ENCODE assay signal across 11 cellular contexts in the genomic region with DNA sequence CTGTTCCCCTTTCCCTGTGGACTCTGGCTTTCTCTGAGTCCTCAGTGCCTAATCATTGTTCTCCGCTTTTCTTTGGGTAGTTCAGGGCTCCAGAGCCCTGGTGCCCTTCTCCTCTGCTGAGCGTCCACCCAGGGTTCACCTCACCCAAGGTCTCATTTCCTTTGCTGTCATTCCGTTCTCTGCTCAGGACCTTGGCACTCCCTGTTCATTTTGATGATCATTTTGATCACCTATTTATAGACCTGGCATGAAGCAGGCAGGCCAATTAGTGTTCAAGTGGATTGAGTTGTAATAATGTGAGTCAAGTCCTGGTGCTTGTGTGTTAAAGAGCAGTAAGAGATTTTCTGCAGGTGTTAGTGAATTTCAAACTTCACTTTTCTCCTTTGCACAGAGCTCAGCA. TPM values are rescaled to one million over a fixed set of nuclear protein-coding genes. Genes with fewer than 3 reads are reported as not detected.
DNase-seq lines count a peak whose midpoint lies in the region; ATAC-seq, FAIRE-seq and TF ChIP-seq lines count a peak whose summit lies in the region.
"Had no signal": no experiment of that assay in that cellular context is flagged by ENCODE, and none has a peak within 500 bp of the region (broad histone marks: within the 10 kb centered on the region; RNA-seq: fewer than 3 reads in every experiment).

No MANE protein-coding gene starts in this region.

- 25 to 52% (median 49%) methylated on average over 3 of the region's 3 CpGs for WGBS in adrenal gland, 4 donors

- no peak for FAIRE-seq in kidney (lab: Jason Lieb, UNC)

- no peaks in the 10 kb centered on the region for H3K36me3 ChIP-seq in adrenal gland (replicated peaks in 1 of 2)
- H3K36me3 ChIP-seq in kidney (ENCODE audit: control insufficient read depth in 1 of 2, insufficient read depth in 2 of 2, low read length in 2 of 2) = no peaks in the 10 kb centered on the region
- no peaks in the 10 kb centered on the region for H3K36me3 ChIP-seq in subcutaneous abdominal adipose tissue (ENCODE audit: control insufficient read depth in 5 of 5, insufficient read depth in 5 of 5, low read length in 5 of 5)

- peak overlapping the region in 4 of 5 donors; percentile 62 to 89 (median 76) for H3K27ac ChIP-seq in adrenal gland
- H3K27ac ChIP-seq in kidney (ENCODE audit: low read depth in 2 of 2, low read length in 2 of 2) = peak overlapping the region; percentile 46 to 49
- H3K27ac ChIP-seq in subcutaneous abdominal adipose tissue (ENCODE audit: low read depth, low read length) = peak overlapping the region; percentile 97

- no peak for TF ChIP-seq CTCF in adrenal gland (IDR thresholded peaks at IDR 0.05)
- TF ChIP-seq CTCF in kidney (IDR thresholded peaks at IDR 0.05; ENCODE audit: borderline replicate concordance, extremely low read depth, insufficient read depth) = no peak

- H3K27me3 ChIP-seq in adrenal gland (no peaks in the 10 kb centered on the region), subcutaneous abdominal adipose tissue (ENCODE audit: control insufficient read depth in 5 of 5, insufficient read depth in 4 of 5, low read length in 5 of 5) (no peaks in the 10 kb centered on the region)

- no peak overlapping the region for H3K4me3 ChIP-seq in adrenal gland
- H3K4me3 ChIP-seq in kidney (ENCODE audit: low read length in 2 of 2) = no peak overlapping the region
- peak overlapping the region in 1 of 5 donors; percentile 86 for H3K4me3 ChIP-seq in subcutaneous abdominal adipose tissue (ENCODE audit: low read depth in 1 of 5, low read length in 5 of 5)

- H3K4me1 ChIP-seq in adrenal gland (replicated peaks in 1 of 2) = peaks cover 29 to 48% of the 10 kb centered on the region in 2 donors
- H3K4me1 ChIP-seq in kidney (ENCODE audit: control insufficient read depth in 1 of 2, insufficient read depth in 1 of 2, low read depth in 1 of 2, low read length in 2 of 2) = peaks cover 30 to 33% of the 10 kb centered on the region in 2 donors
- peaks cover 4 to 61% (median 49%) of the 10 kb centered on the region in 5 donors for H3K4me1 ChIP-seq in subcutaneous abdominal adipose tissue (ENCODE audit: control insufficient read depth in 5 of 5, insufficient read depth in 5 of 5, low read length in 5 of 5)

- peak in 1 of 2 donors; percentile 12 for TF ChIP-seq POLR2A in adrenal gland (IDR thresholded peaks at IDR 0.05)

- no peak for ATAC-seq in HG03442 (IDR thresholded peaks at IDR 0.05; ENCODE audit: unreplicated experiment)
- no peak for ATAC-seq in HG03520 (IDR thresholded peaks at IDR 0.05; ENCODE audit: unreplicated experiment)

- H3K9ac ChIP-seq in kidney (ENCODE audit: low read length in 2 of 2) (peak overlapping the region in 1 of 2 donors; percentile 81), subcutaneous abdominal adipose tissue (ENCODE audit: low read length in 5 of 5) (peak overlapping the region in 1 of 5 donors; percentile 35)

- DNase-seq in DMS79 (lab: John Stamatoyannopoulos, UW) (peak; percentile 24), DMS79 treated with DMSO at 0.1 percent for 48 hours (lab: John Stamatoyannopoulos, UW) (no peak), adrenal gland (peak in 2 of 7 donors; percentile 21 to 28), kidney (no peak), NCI-H1436 (lab: John Stamatoyannopoulos, UW) (no peak)
- DNase-seq: 8988T; activated CD8-positive, alpha-beta memory T cell treated with anti-CD3 and anti-CD28 coated beads, Interleukin-2, amount 50 U/mL, for 48 hours; NCI-H2029 treated with DMSO at 0.1 percent for 48 hours had no signal

- intact Hi-C loops in adrenal gland (cut with DNase I) = loop anchor here (10.0 kb wide), 3 partner anchors 58 to 118 kb away; no protein-coding TSS in a partner anchor
- intact Hi-C loops in kidney (cut with DNase I) = no loop called here

- no peaks in the 10 kb centered on the region for H3K9me3 ChIP-seq in adrenal gland (replicated peaks in 1 of 3)
- no peaks in the 10 kb centered on the region for H3K9me3 ChIP-seq in kidney (ENCODE audit: control insufficient read depth in 1 of 2, low read length in 2 of 2)
- H3K9me3 ChIP-seq in subcutaneous abdominal adipose tissue (ENCODE audit: control insufficient read depth in 5 of 5, low read length in 5 of 5) = no peaks in the 10 kb centered on the region

RNA-seq across cellular contexts. Expression of a gene that starts 3.6 kb away (rescaled TPM):
- total RNA-seq in adrenal gland (100 to 1,000 TPM in 1 of 8 donors, 10 to 100 TPM in 7; 41.1 to 108 (median 72.4) TPM), kidney (149 TPM)
- polyA plus RNA-seq in adrenal gland (100 to 1,000 TPM in 1 of 3 donors, 10 to 100 TPM in 2; 27.3 to 109 (median 58.9) TPM), kidney (ENCODE audit: insufficient read depth, low read depth, low replicate concordance) (9.5 TPM)
